In the genomic region with DNA sequence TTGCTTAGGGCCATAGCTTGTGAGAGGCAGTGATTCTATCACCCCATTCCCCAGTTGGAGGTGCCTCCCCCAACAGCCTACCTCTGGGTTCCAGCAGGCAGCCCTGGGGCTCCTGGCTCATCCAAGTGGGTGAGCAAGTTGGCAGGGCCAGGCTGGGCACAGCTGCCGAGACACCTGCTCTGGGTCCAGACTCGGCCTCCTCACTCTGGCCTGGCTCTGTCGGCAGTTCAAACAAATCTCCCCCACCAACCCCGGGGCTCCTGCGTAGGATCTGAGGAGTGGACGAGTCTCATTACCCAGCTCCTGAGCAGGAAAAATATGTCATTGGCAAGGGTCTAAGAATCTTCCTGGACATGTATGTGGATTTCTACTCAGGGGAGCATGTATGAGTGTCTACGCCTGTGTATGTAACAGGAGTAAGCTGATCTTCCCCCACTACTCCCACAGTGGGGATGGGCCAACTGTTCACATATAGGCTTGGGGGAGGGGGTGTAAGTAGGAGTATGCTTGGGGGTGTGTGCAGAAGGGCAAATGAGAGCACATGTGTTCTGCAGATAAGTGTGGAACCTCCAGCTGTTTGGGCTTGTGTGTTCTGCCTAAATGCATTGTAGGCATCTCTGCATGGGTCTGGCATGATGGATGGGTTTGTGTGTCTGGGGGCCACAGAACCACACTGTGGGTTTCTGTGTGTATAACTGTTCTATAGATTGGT, we compare ENCODE assay signal across 1 cellular context.
TF ChIP-seq lines count a peak whose summit lies in the region.

No MANE protein-coding gene starts in this region.

TF ChIP-seq in K562, 482 proteins besides CTCF, POLR2A, EP300 and RAD21 (continued from another document and continues in another):
- TF ChIP-seq, protein P1, sequence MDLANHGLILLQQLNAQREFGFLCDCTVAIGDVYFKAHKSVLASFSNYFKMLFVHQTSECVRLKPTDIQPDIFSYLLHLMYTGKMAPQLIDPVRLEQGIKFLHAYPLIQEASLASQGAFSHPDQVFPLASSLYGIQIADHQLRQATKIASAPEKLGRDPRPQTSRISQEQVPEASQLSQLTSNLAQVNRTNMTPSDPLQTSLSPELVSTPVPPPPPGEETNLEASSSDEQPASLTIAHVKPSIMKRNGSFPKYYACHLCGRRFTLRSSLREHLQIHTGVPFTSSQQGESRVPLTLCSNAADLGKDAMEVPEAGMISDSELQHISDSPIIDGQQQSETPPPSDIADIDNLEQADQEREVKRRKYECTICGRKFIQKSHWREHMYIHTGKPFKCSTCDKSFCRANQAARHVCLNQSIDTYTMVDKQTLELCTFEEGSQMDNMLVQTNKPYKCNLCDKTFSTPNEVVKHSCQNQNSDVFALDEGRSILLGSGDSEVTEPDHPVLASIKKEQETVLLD (IDR thresholded peaks at IDR 0.05) = peak; percentile 69
- TF ChIP-seq RBM22 (IDR thresholded peaks at IDR 0.05; ENCODE audit: low read depth, low read length, poor library complexity, severe bottlenecking) = peak; percentile 84
- TF ChIP-seq, protein P2, sequence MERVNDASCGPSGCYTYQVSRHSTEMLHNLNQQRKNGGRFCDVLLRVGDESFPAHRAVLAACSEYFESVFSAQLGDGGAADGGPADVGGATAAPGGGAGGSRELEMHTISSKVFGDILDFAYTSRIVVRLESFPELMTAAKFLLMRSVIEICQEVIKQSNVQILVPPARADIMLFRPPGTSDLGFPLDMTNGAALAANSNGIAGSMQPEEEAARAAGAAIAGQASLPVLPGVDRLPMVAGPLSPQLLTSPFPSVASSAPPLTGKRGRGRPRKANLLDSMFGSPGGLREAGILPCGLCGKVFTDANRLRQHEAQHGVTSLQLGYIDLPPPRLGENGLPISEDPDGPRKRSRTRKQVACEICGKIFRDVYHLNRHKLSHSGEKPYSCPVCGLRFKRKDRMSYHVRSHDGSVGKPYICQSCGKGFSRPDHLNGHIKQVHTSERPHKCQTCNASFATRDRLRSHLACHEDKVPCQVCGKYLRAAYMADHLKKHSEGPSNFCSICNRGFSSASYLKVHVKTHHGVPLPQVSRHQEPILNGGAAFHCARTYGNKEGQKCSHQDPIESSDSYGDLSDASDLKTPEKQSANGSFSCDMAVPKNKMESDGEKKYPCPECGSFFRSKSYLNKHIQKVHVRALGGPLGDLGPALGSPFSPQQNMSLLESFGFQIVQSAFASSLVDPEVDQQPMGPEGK (CRISPR knock-in tag; IDR thresholded peaks at IDR 0.05; ENCODE audit: borderline replicate concordance) = no peak
- peak; percentile 64 for TF ChIP-seq NBN (IDR thresholded peaks at IDR 0.05; ENCODE audit: low read depth)
- 0 out of 2 replicates have a peak, but pooled peaks have one; percentile 39 for TF ChIP-seq ERF (CRISPR knock-in tag; IDR thresholded peaks at IDR 0.05)
- peak; percentile 40; the same call in 1 of the 2 replicates for TF ChIP-seq L3MBTL2 (IDR thresholded peaks at IDR 0.05)
- peak; percentile 65 for TF ChIP-seq GABPB1 (CRISPR knock-in tag; IDR thresholded peaks at IDR 0.05)
- no peak for TF ChIP-seq COPS2 (conservative IDR thresholded peaks at IDR 0.05)
- TF ChIP-seq TAF1 (IDR thresholded peaks at IDR 0.05; ENCODE audit: control insufficient read depth, extremely low read depth, insufficient read depth, low read length, severe bottlenecking) = peak; percentile 55
- TF ChIP-seq MEIS2 (IDR thresholded peaks at IDR 0.05; ENCODE audit: partially characterized antibody) = peak; percentile 92
- TF ChIP-seq NR2F6 (CRISPR knock-in tag; IDR thresholded peaks at IDR 0.05) = 0 out of 2 replicates have a peak, but pooled peaks have one; percentile 47
- TF ChIP-seq FOXJ2 (tag; IDR thresholded peaks at IDR 0.05) = no peak
- TF ChIP-seq, protein P3, sequence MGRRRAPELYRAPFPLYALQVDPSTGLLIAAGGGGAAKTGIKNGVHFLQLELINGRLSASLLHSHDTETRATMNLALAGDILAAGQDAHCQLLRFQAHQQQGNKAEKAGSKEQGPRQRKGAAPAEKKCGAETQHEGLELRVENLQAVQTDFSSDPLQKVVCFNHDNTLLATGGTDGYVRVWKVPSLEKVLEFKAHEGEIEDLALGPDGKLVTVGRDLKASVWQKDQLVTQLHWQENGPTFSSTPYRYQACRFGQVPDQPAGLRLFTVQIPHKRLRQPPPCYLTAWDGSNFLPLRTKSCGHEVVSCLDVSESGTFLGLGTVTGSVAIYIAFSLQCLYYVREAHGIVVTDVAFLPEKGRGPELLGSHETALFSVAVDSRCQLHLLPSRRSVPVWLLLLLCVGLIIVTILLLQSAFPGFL (CRISPR knock-in tag; IDR thresholded peaks at IDR 0.05) = no peak
- TF ChIP-seq ZSCAN32 (CRISPR knock-in tag; IDR thresholded peaks at IDR 0.05) = peak; percentile 41; the same call in 1 of the 2 replicates
- TF ChIP-seq ZNF717 (CRISPR knock-in tag; IDR thresholded peaks at IDR 0.05) = no peak
- TF ChIP-seq ZNF384 (IDR thresholded peaks at IDR 0.05; ENCODE audit: low read depth, low read length) = no peak
- TF ChIP-seq MAZ (CRISPR knock-in tag; conservative IDR thresholded peaks at IDR 0.05 in 1 of 2, IDR thresholded peaks at IDR 0.05 in 1 of 2) = peak in 1 of 2 experiments; percentile 77; a peak in 3 of 4 replicates
- no peak for TF ChIP-seq HNRNPK (IDR thresholded peaks at IDR 0.05; ENCODE audit: low read depth, low read length, poor library complexity, severe bottlenecking)
- peak; percentile 86 for TF ChIP-seq NFIC (IDR thresholded peaks at IDR 0.05)
- peak; percentile 99 for TF ChIP-seq TAF9B (IDR thresholded peaks at IDR 0.05; ENCODE audit: partially characterized antibody)
- TF ChIP-seq, protein P4, sequence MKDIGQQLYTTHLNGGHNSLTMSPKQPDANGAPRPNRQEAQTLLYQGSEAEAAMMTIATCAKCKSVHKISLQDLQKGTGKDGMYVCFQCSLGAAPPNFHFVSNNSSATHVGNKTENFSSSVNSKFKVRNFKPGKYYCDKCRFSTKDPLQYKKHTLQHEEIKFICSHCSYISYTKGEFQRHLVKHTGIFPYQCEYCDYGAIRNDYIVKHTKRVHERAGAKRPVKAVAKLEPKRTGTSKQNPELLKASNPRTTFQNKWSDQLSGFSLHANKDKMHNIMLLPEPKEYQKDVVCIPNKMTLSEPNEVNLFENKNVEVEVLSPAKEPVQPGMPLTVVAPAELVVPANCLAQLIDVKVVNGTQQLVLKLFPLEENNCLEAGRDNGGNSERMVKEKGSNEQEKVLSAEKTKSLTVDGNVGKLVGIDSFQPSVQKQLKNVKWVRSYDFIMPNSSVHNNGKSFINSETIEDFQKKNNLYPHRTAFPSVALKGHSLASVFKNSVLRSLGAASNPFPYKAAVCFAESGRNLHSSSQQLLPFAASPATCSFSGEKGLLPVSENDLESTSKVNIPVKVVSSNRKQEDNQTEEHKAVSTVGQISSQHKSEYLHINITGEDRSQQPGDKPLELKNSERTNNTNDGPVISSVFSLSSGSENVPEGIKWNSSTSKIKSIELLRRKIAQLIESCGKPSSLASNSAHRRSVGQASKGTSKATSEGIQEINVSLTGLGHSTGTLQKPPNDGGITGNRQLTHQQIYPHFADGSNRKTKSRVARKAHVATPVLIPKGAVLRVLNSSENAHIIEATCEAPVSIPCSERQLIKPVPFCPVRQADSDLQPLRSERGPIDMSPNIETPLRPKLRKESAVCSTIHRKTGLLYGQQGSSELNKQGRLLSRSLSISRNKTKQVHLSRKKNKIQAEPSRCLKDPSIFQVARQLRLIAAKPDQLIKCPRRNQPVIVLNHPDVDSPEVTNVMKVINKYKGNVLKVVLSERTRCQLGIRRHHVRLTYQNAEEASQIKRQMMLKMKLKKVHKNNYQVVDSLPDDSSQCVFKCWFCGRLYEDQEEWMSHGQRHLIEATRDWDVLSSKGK (CRISPR knock-in tag; IDR thresholded peaks at IDR 0.05) = no peak
- TF ChIP-seq, protein P5, sequence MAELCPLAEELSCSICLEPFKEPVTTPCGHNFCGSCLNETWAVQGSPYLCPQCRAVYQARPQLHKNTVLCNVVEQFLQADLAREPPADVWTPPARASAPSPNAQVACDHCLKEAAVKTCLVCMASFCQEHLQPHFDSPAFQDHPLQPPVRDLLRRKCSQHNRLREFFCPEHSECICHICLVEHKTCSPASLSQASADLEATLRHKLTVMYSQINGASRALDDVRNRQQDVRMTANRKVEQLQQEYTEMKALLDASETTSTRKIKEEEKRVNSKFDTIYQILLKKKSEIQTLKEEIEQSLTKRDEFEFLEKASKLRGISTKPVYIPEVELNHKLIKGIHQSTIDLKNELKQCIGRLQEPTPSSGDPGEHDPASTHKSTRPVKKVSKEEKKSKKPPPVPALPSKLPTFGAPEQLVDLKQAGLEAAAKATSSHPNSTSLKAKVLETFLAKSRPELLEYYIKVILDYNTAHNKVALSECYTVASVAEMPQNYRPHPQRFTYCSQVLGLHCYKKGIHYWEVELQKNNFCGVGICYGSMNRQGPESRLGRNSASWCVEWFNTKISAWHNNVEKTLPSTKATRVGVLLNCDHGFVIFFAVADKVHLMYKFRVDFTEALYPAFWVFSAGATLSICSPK (IDR thresholded peaks at IDR 0.05; ENCODE audit: borderline replicate concordance) = no peak
- TF ChIP-seq DACH1 (IDR thresholded peaks at IDR 0.05; ENCODE audit: partially characterized antibody) = peak; percentile 99
- TF ChIP-seq, protein P6, sequence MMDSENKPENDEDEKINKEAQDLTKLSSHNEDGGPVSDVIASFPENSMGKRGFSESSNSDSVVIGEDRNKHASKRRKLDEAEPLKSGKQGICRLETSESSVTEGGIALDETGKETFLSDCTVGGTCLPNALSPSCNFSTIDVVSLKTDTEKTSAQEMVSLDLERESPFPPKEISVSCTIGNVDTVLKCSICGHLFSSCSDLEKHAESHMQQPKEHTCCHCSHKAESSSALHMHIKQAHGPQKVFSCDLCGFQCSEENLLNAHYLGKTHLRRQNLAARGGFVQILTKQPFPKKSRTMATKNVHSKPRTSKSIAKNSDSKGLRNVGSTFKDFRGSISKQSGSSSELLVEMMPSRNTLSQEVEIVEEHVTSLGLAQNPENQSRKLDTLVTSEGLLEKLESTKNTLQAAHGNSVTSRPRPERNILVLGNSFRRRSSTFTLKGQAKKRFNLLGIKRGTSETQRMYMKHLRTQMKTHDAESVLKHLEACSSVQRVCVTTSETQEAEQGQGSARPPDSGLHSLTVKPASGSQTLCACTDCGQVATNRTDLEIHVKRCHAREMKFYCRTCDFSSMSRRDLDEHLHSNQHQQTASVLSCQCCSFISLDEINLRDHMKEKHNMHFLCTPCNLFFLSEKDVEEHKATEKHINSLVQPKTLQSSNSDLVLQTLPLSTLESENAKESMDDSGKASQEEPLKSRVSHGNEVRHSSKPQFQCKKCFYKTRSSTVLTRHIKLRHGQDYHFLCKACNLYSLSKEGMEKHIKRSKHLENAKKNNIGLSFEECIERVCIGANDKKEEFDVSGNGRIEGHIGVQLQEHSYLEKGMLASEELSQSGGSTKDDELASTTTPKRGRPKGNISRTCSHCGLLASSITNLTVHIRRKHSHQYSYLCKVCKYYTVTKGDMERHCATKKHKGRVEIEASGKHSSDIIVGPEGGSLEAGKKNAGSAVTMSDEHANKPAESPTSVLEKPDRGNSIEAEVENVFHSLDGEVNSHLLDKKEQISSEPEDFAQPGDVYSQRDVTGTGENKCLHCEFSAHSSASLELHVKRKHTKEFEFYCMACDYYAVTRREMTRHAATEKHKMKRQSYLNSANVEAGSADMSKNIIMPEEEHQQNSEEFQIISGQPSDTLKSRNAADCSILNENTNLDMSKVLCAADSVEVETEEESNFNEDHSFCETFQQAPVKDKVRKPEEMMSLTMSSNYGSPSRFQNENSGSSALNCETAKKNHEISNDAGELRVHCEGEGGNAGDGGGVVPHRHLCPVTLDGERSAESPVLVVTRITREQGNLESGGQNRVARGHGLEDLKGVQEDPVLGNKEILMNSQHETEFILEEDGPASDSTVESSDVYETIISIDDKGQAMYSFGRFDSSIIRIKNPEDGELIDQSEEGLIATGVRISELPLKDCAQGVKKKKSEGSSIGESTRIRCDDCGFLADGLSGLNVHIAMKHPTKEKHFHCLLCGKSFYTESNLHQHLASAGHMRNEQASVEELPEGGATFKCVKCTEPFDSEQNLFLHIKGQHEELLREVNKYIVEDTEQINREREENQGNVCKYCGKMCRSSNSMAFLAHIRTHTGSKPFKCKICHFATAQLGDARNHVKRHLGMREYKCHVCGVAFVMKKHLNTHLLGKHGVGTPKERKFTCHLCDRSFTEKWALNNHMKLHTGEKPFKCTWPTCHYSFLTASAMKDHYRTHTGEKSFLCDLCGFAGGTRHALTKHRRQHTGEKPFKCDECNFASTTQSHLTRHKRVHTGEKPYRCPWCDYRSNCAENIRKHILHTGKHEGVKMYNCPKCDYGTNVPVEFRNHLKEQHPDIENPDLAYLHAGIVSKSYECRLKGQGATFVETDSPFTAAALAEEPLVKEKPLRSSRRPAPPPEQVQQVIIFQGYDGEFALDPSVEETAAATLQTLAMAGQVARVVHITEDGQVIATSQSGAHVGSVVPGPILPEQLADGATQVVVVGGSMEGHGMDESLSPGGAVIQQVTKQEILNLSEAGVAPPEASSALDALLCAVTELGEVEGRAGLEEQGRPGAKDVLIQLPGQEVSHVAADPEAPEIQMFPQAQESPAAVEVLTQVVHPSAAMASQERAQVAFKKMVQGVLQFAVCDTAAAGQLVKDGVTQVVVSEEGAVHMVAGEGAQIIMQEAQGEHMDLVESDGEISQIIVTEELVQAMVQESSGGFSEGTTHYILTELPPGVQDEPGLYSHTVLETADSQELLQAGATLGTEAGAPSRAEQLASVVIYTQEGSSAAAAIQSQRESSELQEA (IDR thresholded peaks at IDR 0.05; ENCODE audit: low read depth) = no peak
- 0 out of 2 replicates have a peak, but pooled peaks have one; percentile 40 for TF ChIP-seq CEBPG (CRISPR knock-in tag; IDR thresholded peaks at IDR 0.05)
- TF ChIP-seq CEBPG (tag; conservative IDR thresholded peaks at IDR 0.05 in 1 of 2, IDR thresholded peaks at IDR 0.05 in 1 of 2) = no peak
- TF ChIP-seq YY1 (IDR thresholded peaks at IDR 0.05; ENCODE audit: borderline replicate concordance in 1 of 3, control insufficient read depth in 1 of 3, extremely low read depth in 1 of 3, insufficient read depth in 3 of 3, insufficient read length in 1 of 3, insufficient replicate concordance in 2 of 3, low read depth in 1 of 3, low read length in 2 of 3) = no peak
- 0 out of 2 replicates have a peak, but pooled peaks have one; percentile 5 for TF ChIP-seq SMC3 (conservative IDR thresholded peaks at IDR 0.05; ENCODE audit: insufficient read depth, low read depth, low read length)
- TF ChIP-seq SAFB (IDR thresholded peaks at IDR 0.05; ENCODE audit: borderline replicate concordance, low read depth, low read length) = no peak
- TF ChIP-seq CBX2 (IDR thresholded peaks at IDR 0.05; ENCODE audit: insufficient read depth, low read length, poor library complexity, severe bottlenecking) = no peak
- peak; percentile 95 to 99 for TF ChIP-seq SIN3A (IDR thresholded peaks at IDR 0.05; ENCODE audit: borderline replicate concordance in 2 of 2, control insufficient read depth in 1 of 2, low read depth in 2 of 2, low read length in 2 of 2)
- TF ChIP-seq, protein P7, sequence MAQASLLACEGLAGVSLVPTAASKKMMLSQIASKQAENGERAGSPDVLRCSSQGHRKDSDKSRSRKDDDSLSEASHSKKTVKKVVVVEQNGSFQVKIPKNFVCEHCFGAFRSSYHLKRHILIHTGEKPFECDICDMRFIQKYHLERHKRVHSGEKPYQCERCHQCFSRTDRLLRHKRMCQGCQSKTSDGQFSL (CRISPR knock-in tag; IDR thresholded peaks at IDR 0.05) = peak; percentile 88
- TF ChIP-seq, protein P7 (tag; IDR thresholded peaks at IDR 0.05) = peak in 1 of 2 experiments; percentile 9; a peak in 1 of 4 replicates
